Comparison of ENCODE assay signal across 19 cellular contexts in genomic region chr17:42687707-42688275, GRCh38. TPM values are rescaled to one million over a fixed set of nuclear protein-coding genes. Genes with fewer than 3 reads are reported as not detected.
"Had no signal": no experiment of that assay in that cellular context is flagged by ENCODE, and none has a peak within 500 bp of the region (broad histone marks: within the 10 kb centered on the region; RNA-seq: fewer than 3 reads in every experiment).

No MANE protein-coding gene starts in this region.

- H3K9me3 Mint-ChIP-seq: naive thymus-derived CD8-positive, alpha-beta T cell; neural crest cell; type B pancreatic cell had no signal

- H3K9me3 ChIP-seq: heart left ventricle, mucosa of descending colon, pancreas, suprapubic skin, thyroid gland had no signal

- H3K27ac Mint-ChIP-seq: naive thymus-derived CD8-positive, alpha-beta T cell; progenitor cell of endocrine pancreas; type B pancreatic cell had no signal

- H3K4me3 Mint-ChIP-seq: naive thymus-derived CD8-positive, alpha-beta T cell; neural crest cell; type B pancreatic cell had no signal

- DNase-seq: heart left ventricle; hippocampal formation; kidney glomerular epithelial cell; mammary epithelial cell; mucosa of descending colon; naive thymus-derived CD8-positive, alpha-beta T cell; nucleus accumbens; right cardiac atrium; small intestine; stimulated activated CD4-positive, alpha-beta T cell treated with anti-CD3 and anti-CD28 coated beads, Interleukin-12 subunit alpha, Interleukin-12 subunit beta, amount 100 ng/mL, for 4 hours; stimulated activated CD4-positive, alpha-beta T cell treated with anti-CD3 and anti-CD28 coated beads, Interleukin-2, amount 100 ng/mL, for 48 hours; stimulated activated naive CD8-positive, alpha-beta T cell treated with anti-CD3 and anti-CD28 coated beads, Interleukin-15, Interleukin-2, amounts not matched to agents 100 U/mL and 50 U/mL, for 24 hours; thyroid gland had no signal

- ATAC-seq: heart left ventricle; left lobe of liver; mucosa of descending colon; naive thymus-derived CD8-positive, alpha-beta T cell; pancreas; right cardiac atrium; stimulated activated naive CD8-positive, alpha-beta T cell treated with anti-CD3 and anti-CD28 coated beads, Interleukin-15, Interleukin-2, amounts not matched to agents 100 U/mL and 50 U/mL, for 24 hours had no signal

- H3K27ac ChIP-seq: heart left ventricle, pancreas, suprapubic skin, thyroid gland had no signal

- H3K4me3 ChIP-seq: heart left ventricle, mucosa of descending colon, pancreas, suprapubic skin, thyroid gland had no signal

- H3K36me3 ChIP-seq: pancreas, thyroid gland had no signal

- H3K36me3 Mint-ChIP-seq: naive thymus-derived CD8-positive, alpha-beta T cell had no signal

- H3K27me3 ChIP-seq: pancreas, thyroid gland had no signal

- H3K4me1 ChIP-seq: pancreas had no signal

RNA-seq across cellular contexts. Expression of gene PLEKHH3, which starts 11.0 kb away (rescaled TPM):
- total RNA-seq: naive thymus-derived CD8-positive, alpha-beta T cell had no signal
- polyA plus RNA-seq: naive thymus-derived CD8-positive, alpha-beta T cell had no signal
